33 cellular contexts compared by ENCODE assay signal in the genomic region with DNA sequence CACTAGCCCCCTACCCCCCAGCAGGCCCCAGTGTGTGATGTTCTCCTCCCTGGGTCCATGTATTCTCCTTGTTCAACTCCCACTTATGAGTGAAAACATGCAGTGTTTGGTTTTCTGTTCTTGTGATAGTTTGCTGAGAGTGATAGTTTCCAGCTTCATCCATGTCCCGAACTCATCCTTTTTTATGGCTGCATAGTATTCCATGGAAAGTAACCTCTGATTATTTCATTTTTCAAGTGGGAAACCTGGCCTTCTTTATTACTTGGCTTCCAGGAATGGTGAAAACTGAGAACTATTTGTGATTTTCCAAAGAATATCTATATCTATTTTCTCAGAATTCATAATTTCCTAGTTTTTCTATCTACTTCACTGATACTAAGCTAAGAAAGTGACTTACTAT.
"Had no signal": no experiment of that assay in that cellular context is flagged by ENCODE, and none has a peak within 500 bp of the region (broad histone marks: within the 10 kb centered on the region; RNA-seq: fewer than 3 reads in every experiment).

No MANE protein-coding gene starts in this region.

- H3K4me1 ChIP-seq: adrenal gland, ascending aorta, body of pancreas, breast epithelium had no signal

- H3K36me3 ChIP-seq: adrenal gland, ascending aorta, brain microvascular endothelial cell, breast epithelium, cardiac muscle cell had no signal

- ATAC-seq: activated naive CD4-positive, alpha-beta T cell treated with anti-CD3 and anti-CD28 coated beads, Interleukin-2, amount 50 U/mL, for 72 hours; activated naive CD8-positive, alpha-beta T cell treated with anti-CD3 and anti-CD28 coated beads, Interleukin-2, amount 50 U/mL, for 24 hours; activated T-cell treated with anti-CD3 and anti-CD28 coated beads, Interleukin-2, amount 50 U/mL, for 4 hours; activated T-cell treated with anti-CD3 and anti-CD28 coated beads, Interleukin-2, amount 50 U/mL, for 72 hours; activated T-helper 17 cell treated with anti-CD3 and anti-CD28 coated beads, Interleukin-2, amount 50 U/mL, for 72 hours; body of pancreas had no signal

- H3K4me3 ChIP-seq: adrenal gland, ascending aorta, body of pancreas, breast epithelium, cardiac muscle cell had no signal

- H3K27ac ChIP-seq: adrenal gland, ascending aorta, body of pancreas, brain microvascular endothelial cell, breast epithelium had no signal

- FAIRE-seq: astrocyte, bronchial epithelial cell had no signal

- DNase-seq: activated effector memory CD4-positive, alpha-beta T cell treated with anti-CD3 and anti-CD28 coated beads, Interleukin-2, amount 50 U/mL, for 16 hours; activated effector memory CD4-positive, alpha-beta T cell treated with Interleukin-2 at 50 U/mL for 16 hours; activated gamma-delta T cell; activated gamma-delta T cell treated with Interleukin-2 at 50 U/mL for 16 hours; activated naive CD4-positive, alpha-beta T cell; activated naive CD4-positive, alpha-beta T cell treated with anti-CD3 and anti-CD28 coated beads for 36 hours; activated naive CD4-positive, alpha-beta T cell treated with anti-CD3 and anti-CD28 coated beads, Interleukin-2, amount 10 ng/mL, durations not matched to agents 7 days and 5 days; activated naive CD4-positive, alpha-beta T cell treated with anti-CD3 and anti-CD28 coated beads, Interleukin-2, amount 50 U/mL, for 16 hours; activated naive CD4-positive, alpha-beta T cell treated with Interleukin-2 at 50 U/mL for 16 hours; activated naive CD8-positive, alpha-beta T cell treated with anti-CD3 and anti-CD28 coated beads for 36 hours; activated naive CD8-positive, alpha-beta T cell treated with anti-CD3 and anti-CD28 coated beads, Interleukin-2, amount 10 ng/mL, durations not matched to agents 7 days and 5 days; activated naive CD8-positive, alpha-beta T cell treated with anti-CD3 and anti-CD28 coated beads, Interleukin-2, amount 50 U/mL, for 24 hours; activated T-cell treated with anti-CD3 and anti-CD28 coated beads, Interleukin-2, amount 50 U/mL, for 24 hours; activated T-cell treated with anti-CD3 and anti-CD28 coated beads, Interleukin-2, amount 50 U/mL, for 4 hours; activated T-cell treated with anti-CD3 and anti-CD28 coated beads, Interleukin-2, amount 50 U/mL, for 48 hours; activated T-cell treated with anti-CD3 and anti-CD28 coated beads, Interleukin-2, amount 50 U/mL, for 72 hours; adrenal gland; amniotic stem cell; amygdala; anterior cingulate cortex; aorta; body of pancreas; brain microvascular endothelial cell; caudate nucleus; central memory CD4-positive, alpha-beta T cell; cerebellar nuclear complex had no signal

- H3K9me3 ChIP-seq: adrenal gland, ascending aorta, body of pancreas, breast epithelium had no signal

- H3K27me3 ChIP-seq: adrenal gland, ascending aorta, body of pancreas, brain microvascular endothelial cell, breast epithelium, cardiac muscle cell had no signal
